Comparison of ENCODE assay signal across 10 cellular contexts in genomic region chr1:36162680-36163079, GRCh38. TPM values are rescaled to one million over a fixed set of nuclear protein-coding genes. Genes with fewer than 3 reads are reported as not detected.
A peak's percentile ranks its signal among the peaks of the same experiment; 100 is the strongest.
DNase-seq lines count a peak whose midpoint lies in the region; ATAC-seq and TF ChIP-seq lines count a peak whose summit lies in the region.
"Had no signal": no experiment of that assay in that cellular context is flagged by ENCODE, and none has a peak within 500 bp of the region (broad histone marks: within the 10 kb centered on the region; RNA-seq: fewer than 3 reads in every experiment).

No MANE protein-coding gene starts in this region.

- H3K27me3 ChIP-seq in ACC112 (ENCODE audit: insufficient read depth, low read length) = no peaks in the 10 kb centered on the region
- H3K27me3 ChIP-seq in PC-9 (ENCODE audit: insufficient read depth, low read depth) = no peaks in the 10 kb centered on the region
- no peaks in the 10 kb centered on the region for H3K27me3 ChIP-seq in effector memory CD4-positive, alpha-beta T cell (replicated peaks; ENCODE audit: control insufficient read depth, insufficient read depth, low read length, poor library complexity, severe bottlenecking)

- no peak overlapping the region for H3K4me3 ChIP-seq in ACC112 (ENCODE audit: low read depth, low read length)
- H3K4me3 ChIP-seq in PC-9 = no peak overlapping the region
- H3K4me3 ChIP-seq in effector memory CD4-positive, alpha-beta T cell (ENCODE audit: insufficient read depth, low read depth, low read length, poor library complexity, severe bottlenecking) = no peak overlapping the region

- ATAC-seq in natural killer cell treated with Interleukin-12 subunit alpha and Interleukin-12 subunit beta and Interleukin-15 and Interleukin-18, amount 100 ng/mL, for 72 hours = no peak
- no peak for ATAC-seq in GM19351 (IDR thresholded peaks at IDR 0.05; ENCODE audit: unreplicated experiment)

- H3K27me3 Mint-ChIP-seq in natural killer cell treated with Interleukin-12 subunit alpha and Interleukin-12 subunit beta and Interleukin-15 and Interleukin-18, amount 100 ng/mL, for 72 hours = no peaks in the 10 kb centered on the region

- H3K27ac ChIP-seq in ACC112 (ENCODE audit: low read depth, low read length) (peak overlapping the region; percentile 79), PC-9 (peak overlapping the region; percentile 55)
- peak overlapping the region; percentile 78 for H3K27ac ChIP-seq in effector memory CD4-positive, alpha-beta T cell (ENCODE audit: insufficient read depth, low read length, poor library complexity, severe bottlenecking)

- H3K36me3 ChIP-seq in ACC112 (ENCODE audit: insufficient read depth, low read length) (no peaks in the 10 kb centered on the region), PC-9 (ENCODE audit: low read depth) (no peaks in the 10 kb centered on the region)
- H3K36me3 ChIP-seq in effector memory CD4-positive, alpha-beta T cell (ENCODE audit: control insufficient read depth, insufficient read depth, low read length) = peaks cover 3% of the 10 kb centered on the region

- peak overlapping the region; percentile 96 to 97 for H3K27ac Mint-ChIP-seq in natural killer cell treated with Interleukin-12 subunit alpha and Interleukin-12 subunit beta and Interleukin-15 and Interleukin-18, amount 100 ng/mL, for 72 hours

- peaks cover 96% of the 10 kb centered on the region for H3K79me2 ChIP-seq in ACC112 (ENCODE audit: control insufficient read depth, insufficient read depth, low read length, unreplicated experiment)
- H3K79me2 ChIP-seq in PC-9 (ENCODE audit: low read depth) = peaks cover 96% of the 10 kb centered on the region

- intact Hi-C loops in PC-9 (cut with micrococcal nuclease; ENCODE audit: unreplicated experiment) = loop anchor here (1.0 kb wide), 1 partner anchor 12 kb away; no protein-coding TSS in a partner anchor

- no peak for TF ChIP-seq CTCF in PC-9 (conservative IDR thresholded peaks at IDR 0.05)

- H3K4me2 ChIP-seq in PC-9 = peak overlapping the region; percentile 56

- H4K20me1 ChIP-seq in PC-9 (ENCODE audit: insufficient read depth) = peaks cover 11% of the 10 kb centered on the region; the same call in 1 of the 2 replicates

- no peak overlapping the region for H2AFZ ChIP-seq in ACC112 (ENCODE audit: low read length, unreplicated experiment)
- no peak overlapping the region for H2AFZ ChIP-seq in PC-9

- peaks cover 13% of the 10 kb centered on the region for H3K36me3 Mint-ChIP-seq in natural killer cell treated with Interleukin-12 subunit alpha and Interleukin-12 subunit beta and Interleukin-15 and Interleukin-18, amount 100 ng/mL, for 72 hours

- no peaks in the 10 kb centered on the region for H3K9me3 ChIP-seq in PC-9 (ENCODE audit: insufficient read depth, low read depth)
- no peaks in the 10 kb centered on the region for H3K9me3 ChIP-seq in effector memory CD4-positive, alpha-beta T cell (ENCODE audit: control insufficient read depth, low read length)

- H3K4me3 Mint-ChIP-seq in natural killer cell treated with Interleukin-12 subunit alpha and Interleukin-12 subunit beta and Interleukin-15 and Interleukin-18, amount 100 ng/mL, for 72 hours = peak overlapping the region; percentile 89

- peaks cover 28% of the 10 kb centered on the region; the same call in 1 of the 2 replicates for H3F3A ChIP-seq in PC-9 (ENCODE audit: insufficient read depth, low read depth)

- peaks cover 60 to 68% of the 10 kb centered on the region in 2 donors for H3K4me1 Mint-ChIP-seq in natural killer cell treated with Interleukin-12 subunit alpha and Interleukin-12 subunit beta and Interleukin-15 and Interleukin-18, amount 100 ng/mL, for 72 hours (ENCODE audit: low read depth in 2 of 2)

- no peaks in the 10 kb centered on the region for H3K9me2 ChIP-seq in PC-9 (ENCODE audit: insufficient read depth)

- POLR2A ChIA-PET in PC-9 (lab: Charles Lee; ENCODE audit: unreplicated experiment) = interaction anchor here (0.6 to 0.7 kb wide), 4 partner anchors 11 to 695 kb away, joined by 3 to 12 read pairs (median 4); no protein-coding TSS in a partner anchor

- no peaks in the 10 kb centered on the region for H3K9me3 Mint-ChIP-seq in natural killer cell treated with Interleukin-12 subunit alpha and Interleukin-12 subunit beta and Interleukin-15 and Interleukin-18, amount 100 ng/mL, for 72 hours
- H3K9me3 Mint-ChIP-seq: H9 had no signal

- DNase-seq in PC-9 (no peak), cerebellar cortex (ENCODE audit: low spot score) (no peak), amniotic stem cell (lab: John Stamatoyannopoulos, UW) (no peak), HuH-7 (ENCODE audit: low spot score) (no peak)
- no peak for DNase-seq in effector memory CD4-positive, alpha-beta T cell
- DNase-seq in natural killer cell treated with Interleukin-12 subunit alpha and Interleukin-12 subunit beta and Interleukin-15 and Interleukin-18, amount 100 ng/mL, for 72 hours (ENCODE audit: low spot score) = no peak
- DNase-seq: NCI-H526 treated with DMSO at 0.1 percent for 48 hours had no signal

- CTCF ChIA-PET in PC-9 (lab: Charles Lee) = interaction anchor here (1.0 to 1.4 kb wide), 3 partner anchors 12 to 26 kb away, joined by 3 to 12 read pairs (median 7); partner anchors contain the start of gene TRAPPC3

- H3K4me1 ChIP-seq in ACC112 (ENCODE audit: control insufficient read depth, insufficient read depth, low read length, unreplicated experiment) (peaks cover 76% of the 10 kb centered on the region), PC-9 (replicated peaks; ENCODE audit: insufficient read depth) (peaks cover 47% of the 10 kb centered on the region)
- H3K4me1 ChIP-seq in effector memory CD4-positive, alpha-beta T cell (ENCODE audit: control insufficient read depth, insufficient read depth, low read length, poor library complexity, severe bottlenecking) = peaks cover 53% of the 10 kb centered on the region

- TSS peak; percentile 3 for BruUV-seq in PC-9 (replicated peaks; lab: Mats Ljungman, UMichigan)

RNA-seq across cellular contexts. Expression of gene MAP7D1, which starts 6.7 kb away (rescaled TPM):
- total RNA-seq in PC-9 (2021) = 150 and 173 TPM in 2 replicates
- 100 to 1,000 TPM; 153 to 196 TPM for total RNA-seq in natural killer cell treated with Interleukin-12 subunit alpha and Interleukin-12 subunit beta and Interleukin-15 and Interleukin-18, amount 100 ng/mL, for 72 hours

RNA-seq across cellular contexts. Expression of gene TRAPPC3, which starts 13.4 kb away (rescaled TPM):
- 112 and 116 TPM in 2 replicates for total RNA-seq in PC-9 (2021)
- total RNA-seq in natural killer cell treated with Interleukin-12 subunit alpha and Interleukin-12 subunit beta and Interleukin-15 and Interleukin-18, amount 100 ng/mL, for 72 hours = 10 to 100 TPM; 58.4 to 69.2 TPM

RNA-seq across cellular contexts. Expression of gene COL8A2, which starts 37.7 kb away (rescaled TPM):
- total RNA-seq in PC-9 (2021) = 0.20 and 0.28 TPM in 2 replicates
- under 1 TPM in 1 of 2 donors, not detected in 1; 0.08 TPM for total RNA-seq in natural killer cell treated with Interleukin-12 subunit alpha and Interleukin-12 subunit beta and Interleukin-15 and Interleukin-18, amount 100 ng/mL, for 72 hours
